10 cellular contexts compared by ENCODE assay signal in genomic region chr2:28269019-28269784, GRCh38.
DNase-seq lines count a peak whose midpoint lies in the region; ATAC-seq, FAIRE-seq and TF ChIP-seq lines count a peak whose summit lies in the region.
"Had no signal": no experiment of that assay in that cellular context is flagged by ENCODE, and none has a peak within 500 bp of the region (broad histone marks: within the 10 kb centered on the region; RNA-seq: fewer than 3 reads in every experiment).

No MANE protein-coding gene starts in this region.

- H3F3A ChIP-seq in Loucy (ENCODE audit: low read depth), result peaks cover 13% of the 10 kb centered on the region

- H3K14ac ChIP-seq in H1 (ENCODE audit: insufficient read length), result no peak overlapping the region

- H3K79me2 ChIP-seq in Loucy (ENCODE audit: insufficient read depth, low read length) (no peaks in the 10 kb centered on the region), H1 (ENCODE audit: control insufficient read depth in 1 of 2, insufficient read depth in 2 of 2, low read length in 2 of 2) (no peaks in the 10 kb centered on the region)

- no peak overlapping the region for H3K27ac ChIP-seq in H1 (ENCODE audit: low read depth, low read length)
- H3K27ac ChIP-seq in mesodermal cell (ENCODE audit: low read depth, low read length, severe bottlenecking), result peak overlapping the region; percentile 85

- H3K4me3 ChIP-seq in Loucy (ENCODE audit: low read length, poor library complexity, severe bottlenecking), result peak overlapping the region; percentile 47
- H3K4me3 ChIP-seq in H1 (ENCODE audit: extremely low read depth in 1 of 4, insufficient read depth in 2 of 4, low read depth in 3 of 4, low read length in 4 of 4), result no peak overlapping the region
- no peak overlapping the region for H3K4me3 ChIP-seq in mesodermal cell (ENCODE audit: extremely low read depth, insufficient read depth, low read length, poor library complexity, severe bottlenecking)

- no peak overlapping the region for H2BK15ac ChIP-seq in H1 (ENCODE audit: low read length)

- no peaks in the 10 kb centered on the region for H3K27me3 ChIP-seq in Loucy (ENCODE audit: insufficient read depth, low read length, poor library complexity, severe bottlenecking)
- H3K27me3 ChIP-seq in H1 (replicated peaks in 1 of 4; ENCODE audit: control insufficient read depth in 3 of 4, extremely low read depth in 1 of 4, insufficient read depth in 3 of 4, low read length in 3 of 4), result no peaks in the 10 kb centered on the region

- H2BK120ac ChIP-seq in H1 (replicated peaks; ENCODE audit: low read depth, low read length), result no peak overlapping the region

- H3K4ac ChIP-seq in H1 (replicated peaks; ENCODE audit: insufficient read length, low read depth, low read length), result no peak overlapping the region

- H4K20me1 ChIP-seq in Loucy (ENCODE audit: insufficient read depth, low read length, poor library complexity, severe bottlenecking), result no peaks in the 10 kb centered on the region
- H4K20me1 ChIP-seq in H1 (replicated peaks in 1 of 2; ENCODE audit: control insufficient read depth in 1 of 2, insufficient read depth in 2 of 2, low read length in 2 of 2), result no peaks in the 10 kb centered on the region

- FAIRE-seq in H1 (lab: Jason Lieb, UNC), result no peak
- FAIRE-seq: endometrium had no signal

- H3K18ac ChIP-seq in H1 (ENCODE audit: extremely low read depth, low read length), result 0 out of 2 replicates have a peak overlapping the region, but pooled peaks have one; percentile 10

- no peak overlapping the region for H2BK20ac ChIP-seq in H1 (ENCODE audit: low read length)

- H3K23ac ChIP-seq in H1 (ENCODE audit: insufficient read length), result no peak overlapping the region

- no peak for TF ChIP-seq EP300 in H1 (IDR thresholded peaks at IDR 0.05; ENCODE audit: borderline replicate concordance in 1 of 2, low read depth in 2 of 2, low read length in 2 of 2)

- POLR2A ChIA-PET in H1 (lab: Charles Lee; ENCODE audit: partially characterized antibody), result no interaction called here

- H3K56ac ChIP-seq in H1 (replicated peaks; ENCODE audit: insufficient read length, low read depth, low read length), result no peak overlapping the region

- H3K9me2 ChIP-seq in Loucy (replicated peaks; ENCODE audit: low read depth, low read length), result no peaks in the 10 kb centered on the region

- H3K4me1 ChIP-seq in Loucy (ENCODE audit: insufficient read depth, low read length, poor library complexity, severe bottlenecking), result peaks cover 69% of the 10 kb centered on the region
- peaks cover 0 to 5% (median 2%) of the 10 kb centered on the region in 4 experiments; a peak in 2 of 7 replicates for H3K4me1 ChIP-seq in H1 (replicated peaks in 1 of 4; ENCODE audit: control insufficient read depth in 3 of 4, insufficient read depth in 4 of 4, low read length in 3 of 4)
- peaks cover 40% of the 10 kb centered on the region for H3K4me1 ChIP-seq in mesodermal cell (ENCODE audit: control insufficient read depth, insufficient read depth, low read length, poor library complexity, severe bottlenecking)

- no peaks in the 10 kb centered on the region for H3K79me1 ChIP-seq in H1 (ENCODE audit: low read depth, low read length)

- H3K9ac ChIP-seq in Loucy (ENCODE audit: low read depth, low read length, poor library complexity, severe bottlenecking), result peak overlapping the region; percentile 50
- no peak overlapping the region for H3K9ac ChIP-seq in H1 (replicated peaks in 1 of 4; ENCODE audit: extremely low read depth in 1 of 4, low read depth in 3 of 4, low read length in 3 of 4)

- no peaks in the 10 kb centered on the region for H3K36me3 ChIP-seq in Loucy (ENCODE audit: insufficient read depth, low read length)
- no peaks in the 10 kb centered on the region for H3K36me3 ChIP-seq in H1 (ENCODE audit: control insufficient read depth in 2 of 4, insufficient read depth in 4 of 4, low read length in 3 of 4)
- H3K36me3 ChIP-seq in mesodermal cell (ENCODE audit: control insufficient read depth, insufficient read depth, low read length), result no peaks in the 10 kb centered on the region

- no peak overlapping the region for H4K5ac ChIP-seq in H1 (ENCODE audit: insufficient read length, low read depth, low read length)

- H2BK5ac ChIP-seq in H1 (ENCODE audit: low read depth, low read length), result no peak overlapping the region

- H3K4me2 ChIP-seq in Loucy (ENCODE audit: low read depth, low read length, poor library complexity, severe bottlenecking), result peak overlapping the region; percentile 76
- no peak overlapping the region; a peak in 1 of 4 replicates for H3K4me2 ChIP-seq in H1 (ENCODE audit: insufficient read depth in 1 of 2, low read depth in 2 of 2, low read length in 2 of 2)

- DNase-seq in CMK (ENCODE audit: low read depth) (peak; percentile 29), H1 (ENCODE audit: low read depth in 1 of 2, low spot score in 2 of 2) (no peak), nucleus accumbens (lab: John Stamatoyannopoulos, UW) (no peak), left lobe of liver (ENCODE audit: low spot score) (no peak)
- DNase-seq in activated T-cell treated with anti-CD3 and anti-CD28 coated beads, Interleukin-2, amount 50 U/mL, for 48 hours, result no peak
- DNase-seq: NCI-H748 treated with DMSO at 0.1 percent for 48 hours had no signal

- H3K23me2 ChIP-seq in H1 (ENCODE audit: low read depth, low read length), result no peaks in the 10 kb centered on the region; the same call in 1 of the 2 replicates

- no peak overlapping the region for H4K8ac ChIP-seq in H1 (ENCODE audit: extremely low read depth, insufficient read depth, low read length)

- H2AFZ ChIP-seq in Loucy (ENCODE audit: low read length), result no peak overlapping the region
- 0 out of 2 replicates have a peak overlapping the region, but pooled peaks have one; percentile 5 for H2AFZ ChIP-seq in H1 (ENCODE audit: low read length)

- TF ChIP-seq CTCF in Loucy (conservative IDR thresholded peaks at IDR 0.05; ENCODE audit: low read length), result no peak
- TF ChIP-seq CTCF in H1 (IDR thresholded peaks at IDR 0.05; ENCODE audit: control extremely low read depth in 1 of 3, insufficient read depth in 1 of 3, low read depth in 1 of 3, low read length in 3 of 3), result no peak

- no peak for TF ChIP-seq RAD21 in H1 (IDR thresholded peaks at IDR 0.05 in 1 of 2, conservative IDR thresholded peaks at IDR 0.05 in 1 of 2; ENCODE audit: low read depth in 2 of 2, low read length in 2 of 2)

- H4K91ac ChIP-seq in H1 (replicated peaks; ENCODE audit: insufficient read length, low read length), result no peak overlapping the region

- no peak overlapping the region for H2BK12ac ChIP-seq in H1 (ENCODE audit: low read depth, low read length)

- ATAC-seq in GM21390 (IDR thresholded peaks at IDR 0.05; ENCODE audit: unreplicated experiment), result no peak
- no peak for ATAC-seq in left lobe of liver

- TF ChIP-seq POLR2A in H1 (IDR thresholded peaks at IDR 0.05; ENCODE audit: control extremely low read depth in 1 of 2, low read depth in 2 of 2, low read length in 2 of 2), result no peak

- no peak overlapping the region for H2AK5ac ChIP-seq in H1 (ENCODE audit: low read depth, low read length)

- 85% methylated on average over 4 of the region's 4 CpGs; no CpG with 5 or more reads in 1 of the 2 experiments for WGBS in H1 (ENCODE audit: extremely low coverage in 1 of 2, insufficient coverage in 1 of 2, insufficient read length in 1 of 2, insufficient replicate concordance in 2 of 2, low coverage in 1 of 2, low lambda C conversion rate in 2 of 2, missing lambda C conversion rate in 1 of 2), 2 experiments
- 83 to 100% methylated on average over 1 to 2 of the region's 4 CpGs for WGBS in mesodermal cell (ENCODE audit: insufficient coverage in 2 of 2), 2 experiments

- no peaks in the 10 kb centered on the region for H3K9me3 ChIP-seq in Loucy (ENCODE audit: insufficient read depth, low read depth, low read length)
- no peaks in the 10 kb centered on the region for H3K9me3 ChIP-seq in H1 (ENCODE audit: insufficient read depth in 2 of 2, low read depth in 1 of 2, low read length in 1 of 2)
- no peaks in the 10 kb centered on the region for H3K9me3 ChIP-seq in mesodermal cell (ENCODE audit: control insufficient read depth, low read length)

- CTCF ChIA-PET in H1 (lab: Charles Lee; ENCODE audit: partially characterized antibody), result interaction anchor here (1.2 to 1.4 kb wide), 2 partner anchors 9 to 10 kb away, joined by 3 to 4 read pairs; no protein-coding TSS in a partner anchor

TF ChIP-seq in H1, 55 proteins besides CTCF, POLR2A, EP300 and RAD21:
- TF ChIP-seq JUND (IDR thresholded peaks at IDR 0.05; ENCODE audit: low read length) (peak; percentile 46; the same call in 1 of the 2 replicates), ASH2L (IDR thresholded peaks at IDR 0.05; ENCODE audit: low read length) (no peak), MAFK (IDR thresholded peaks at IDR 0.05; ENCODE audit: low read depth, low read length) (peak; percentile 39)
